In the genomic region with DNA sequence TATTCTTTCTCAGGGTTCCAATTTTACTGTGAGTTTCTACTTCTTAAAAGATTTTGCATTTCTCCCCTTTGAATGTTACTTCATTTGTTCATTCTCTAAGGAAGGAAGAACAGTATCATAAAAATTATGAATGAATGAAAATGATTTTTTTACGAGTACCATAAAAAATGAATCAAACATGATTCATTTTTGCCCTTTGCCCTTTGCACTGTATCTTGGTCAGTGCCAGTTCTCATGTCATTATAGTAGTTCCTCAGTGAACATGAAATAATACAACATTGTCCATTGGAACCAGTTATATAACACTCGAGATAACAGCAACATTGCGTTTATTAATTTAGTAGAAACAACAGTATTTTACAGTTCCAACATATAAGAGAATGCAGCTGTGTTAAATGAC, we compare ENCODE assay signal across 1 cellular context.
A peak's percentile ranks its signal among the peaks of the same experiment; 100 is the strongest.
TF ChIP-seq lines count a peak whose summit lies in the region.

No MANE protein-coding gene starts in this region.

TF ChIP-seq in endothelial cell of umbilical vein, 7 proteins besides CTCF, POLR2A, EP300 and RAD21:
- TF ChIP-seq MYC (IDR thresholded peaks at IDR 0.05; ENCODE audit: low read depth, low read length) (no peak), JUN (IDR thresholded peaks at IDR 0.05; ENCODE audit: borderline replicate concordance, insufficient read depth, insufficient read length, low read depth) (peak; percentile 48), FOS (IDR thresholded peaks at IDR 0.05; ENCODE audit: borderline replicate concordance, insufficient read depth, low read length) (peak; percentile 83), GATA2 (IDR thresholded peaks at IDR 0.05; ENCODE audit: insufficient read depth, insufficient read length, low read depth, low read length) (no peak)
